ENCODE assay signal across 8 cellular contexts in genomic region chr2:160994141-160995002, GRCh38.
DNase-seq lines count a peak whose midpoint lies in the region; ATAC-seq, FAIRE-seq and TF ChIP-seq lines count a peak whose summit lies in the region.

No MANE protein-coding gene starts in this region.

- H3K4me3 Mint-ChIP-seq in natural killer cell = no peak overlapping the region
- H3K4me3 Mint-ChIP-seq in stimulated activated naive B cell treated with anti-CD40 and anti-IgM and Interleukin-4, amounts not matched to agents 10 μg/mL and 1 μg/mL and 100 μg/mL, for 72 hours = peak overlapping the region in 1 of 2 donors; percentile 4

- H3K9me2 ChIP-seq in OCI-LY1 (ENCODE audit: low read depth, low read length) = no peaks in the 10 kb centered on the region

- no peaks in the 10 kb centered on the region for H3K36me3 ChIP-seq in OCI-LY1 (ENCODE audit: insufficient read depth, low read length)

- no peak overlapping the region for H3K4me3 ChIP-seq in OCI-LY1 (ENCODE audit: low read depth, low read length, poor library complexity, severe bottlenecking)

- H2AFZ ChIP-seq in OCI-LY1 (ENCODE audit: low read length) = peak overlapping the region; percentile 33; the same call in 1 of the 2 replicates

- H3K27ac ChIP-seq in OCI-LY1 (ENCODE audit: low read depth, low read length, poor library complexity, severe bottlenecking) = no peak overlapping the region

- no peak for FAIRE-seq in HTR-8/SVneo (lab: Jason Lieb, UNC)

- no peaks in the 10 kb centered on the region for H3F3A ChIP-seq in OCI-LY1 (ENCODE audit: insufficient read depth, low read length)

- DNase-seq in DMS53 (lab: John Stamatoyannopoulos, UW) (peak; percentile 87), HTR-8/SVneo (ENCODE audit: insufficient read length, low spot score) (peak; percentile 64), activated T-cell treated with anti-CD3 and anti-CD28 coated beads for 24 hours (ENCODE audit: low read depth) (peak; percentile 68), natural killer cell (peak; percentile 36)
- peak; percentile 57 for DNase-seq in stimulated activated naive B cell treated with anti-CD40 and anti-IgM and Interleukin-4, amounts not matched to agents 10 μg/mL and 1 μg/mL and 100 μg/mL, for 72 hours

- intact Hi-C loops in natural killer cell (cut with micrococcal nuclease) = loop anchor here (1.0 kb wide), 3 partner anchors 670 to 784 kb away; no protein-coding TSS in a partner anchor

- no peak overlapping the region for H3K9ac ChIP-seq in OCI-LY1 (ENCODE audit: low read length)

- no peaks in the 10 kb centered on the region for H3K9me3 ChIP-seq in OCI-LY1 (ENCODE audit: low read length)

- no peaks in the 10 kb centered on the region for H3K79me2 ChIP-seq in OCI-LY1 (ENCODE audit: insufficient read depth, low read length)

- H3K27me3 ChIP-seq in OCI-LY1 (ENCODE audit: insufficient read depth, low read length) = no peaks in the 10 kb centered on the region

- H3K27ac Mint-ChIP-seq in natural killer cell = peak overlapping the region in 1 of 2 donors; percentile 5
- no peak overlapping the region for H3K27ac Mint-ChIP-seq in stimulated activated naive B cell treated with anti-CD40 and anti-IgM and Interleukin-4, amounts not matched to agents 10 μg/mL and 1 μg/mL and 100 μg/mL, for 72 hours

- peaks cover 9 to 10% of the 10 kb centered on the region in 2 donors for H3K4me1 Mint-ChIP-seq in natural killer cell
- H3K4me1 Mint-ChIP-seq in stimulated activated naive B cell treated with anti-CD40 and anti-IgM and Interleukin-4, amounts not matched to agents 10 μg/mL and 1 μg/mL and 100 μg/mL, for 72 hours = peaks cover 6 to 11% of the 10 kb centered on the region in 2 donors

- ATAC-seq in GM21526 (IDR thresholded peaks at IDR 0.05; ENCODE audit: low FRiP score, unreplicated experiment) (peak; percentile 96), esophagus mucosa (peak; percentile 97), natural killer cell (peak; percentile 85 to 95 (median 94))
- peak; percentile 85 to 86 for ATAC-seq in stimulated activated naive B cell treated with anti-CD40 and anti-IgM and Interleukin-4, amounts not matched to agents 10 μg/mL and 1 μg/mL and 100 μg/mL, for 72 hours (replicated peaks)

- no peak overlapping the region for H3K4me2 ChIP-seq in OCI-LY1 (ENCODE audit: low read length)

- H3K36me3 Mint-ChIP-seq in natural killer cell = no peaks in the 10 kb centered on the region
- H3K36me3 Mint-ChIP-seq in stimulated activated naive B cell treated with anti-CD40 and anti-IgM and Interleukin-4, amounts not matched to agents 10 μg/mL and 1 μg/mL and 100 μg/mL, for 72 hours = no peaks in the 10 kb centered on the region

- no peaks in the 10 kb centered on the region for H3K27me3 Mint-ChIP-seq in natural killer cell (ENCODE audit: low read depth in 2 of 2)
- no peaks in the 10 kb centered on the region for H3K27me3 Mint-ChIP-seq in stimulated activated naive B cell treated with anti-CD40 and anti-IgM and Interleukin-4, amounts not matched to agents 10 μg/mL and 1 μg/mL and 100 μg/mL, for 72 hours

- H3K9me3 Mint-ChIP-seq in natural killer cell = no peaks in the 10 kb centered on the region
- H3K9me3 Mint-ChIP-seq in stimulated activated naive B cell treated with anti-CD40 and anti-IgM and Interleukin-4, amounts not matched to agents 10 μg/mL and 1 μg/mL and 100 μg/mL, for 72 hours = no peaks in the 10 kb centered on the region

- peak; percentile 79 for TF ChIP-seq CTCF in OCI-LY1 (IDR thresholded peaks at IDR 0.05; ENCODE audit: low read length)
- peak; percentile 87 for TF ChIP-seq CTCF in natural killer cell (IDR thresholded peaks at IDR 0.05)

- no peaks in the 10 kb centered on the region for H4K20me1 ChIP-seq in OCI-LY1 (ENCODE audit: insufficient read depth, low read length)

- H3K4me1 ChIP-seq in OCI-LY1 (ENCODE audit: insufficient read depth, low read length, severe bottlenecking) = no peaks in the 10 kb centered on the region

Comparison
In these comparisons a context has a peak if more than half of its experiments do, and no peak if none do; other contexts are left out.
1. DNase-seq: peak in every context shown above with its lines; median percentile 87 in DMS53; 68 in activated T-cell treated with anti-CD3 and anti-CD28 coated beads for 24 hours; 64 in HTR-8/SVneo; 57 in stimulated activated naive B cell treated with anti-CD40 and anti-IgM and Interleukin-4, amounts not matched to agents 10 μg/mL and 1 μg/mL and 100 μg/mL, for 72 hours; 36 in natural killer cell.